In the genomic region with DNA sequence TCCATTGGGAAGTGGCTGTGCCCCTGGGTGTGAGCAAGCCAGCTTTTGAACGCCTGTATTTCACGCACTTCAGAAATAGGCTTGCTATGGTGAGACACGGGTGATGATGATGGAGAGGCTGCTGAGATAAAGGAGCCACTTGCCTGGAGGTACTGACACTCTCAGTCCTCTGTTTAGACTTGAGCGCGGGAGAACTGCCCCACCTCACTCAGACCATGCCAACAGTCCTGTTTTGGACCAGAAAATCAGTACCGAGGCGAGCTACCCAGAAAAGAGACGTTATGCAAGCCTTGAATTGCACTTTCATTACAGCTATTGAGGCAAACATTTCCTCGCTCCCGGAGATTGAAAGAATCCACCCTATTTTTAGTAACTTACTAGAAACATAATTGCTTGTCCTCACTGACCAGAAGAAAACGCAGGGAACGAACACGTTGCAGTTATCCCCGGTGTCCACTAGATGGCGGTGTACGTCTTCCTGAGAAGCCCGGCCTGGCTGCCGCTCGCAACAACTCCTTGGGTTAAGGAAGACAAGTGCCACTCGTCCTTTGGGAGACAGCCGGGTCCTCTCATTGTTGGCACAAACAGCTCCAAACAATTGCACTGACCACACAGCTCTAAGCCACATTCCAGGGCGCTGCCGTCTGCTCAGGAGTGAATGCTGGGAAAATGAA, we compare ENCODE assay signal across 8 cellular contexts.
DNase-seq lines count a peak whose midpoint lies in the region; ATAC-seq and TF ChIP-seq lines count a peak whose summit lies in the region.

No MANE protein-coding gene starts in this region.

- H3K4me1 ChIP-seq in KMS-11 (ENCODE audit: low read depth, poor library complexity, severe bottlenecking) (no peaks in the 10 kb centered on the region), neutrophil (ENCODE audit: control insufficient read depth in 1 of 2, insufficient read depth in 1 of 2, low read depth in 1 of 2, low read length in 1 of 2) (peaks cover 0 to 7% of the 10 kb centered on the region in 2 experiments)

- H3K27me3 ChIP-seq in KMS-11 (ENCODE audit: insufficient read depth, low read depth) (no peaks in the 10 kb centered on the region), neutrophil (peaks cover 9% of the 10 kb centered on the region)

- H3K4me2 ChIP-seq in KMS-11 = peak overlapping the region; percentile 4; the same call in 1 of the 2 replicates

- POLR2A ChIA-PET in RWPE1 (lab: Yijun Ruan, JAX; ENCODE audit: low non-redundant PET) = no interaction called here

- no peaks in the 10 kb centered on the region for H3K9me3 ChIP-seq in neutrophil

- ATAC-seq in GM21723 (IDR thresholded peaks at IDR 0.05; ENCODE audit: unreplicated experiment) = peak; percentile 91

- CTCF ChIA-PET in RWPE1 (lab: Yijun Ruan, JAX) = interaction anchor here (0.5 to 1.6 kb wide), 19 partner anchors 8 to 1563 kb away, joined by 3 to 15 read pairs (median 5); no protein-coding TSS in a partner anchor

- H3K79me2 ChIP-seq in KMS-11 (ENCODE audit: insufficient read depth, low read depth) = no peaks in the 10 kb centered on the region

- no peaks in the 10 kb centered on the region for H4K20me1 ChIP-seq in KMS-11 (ENCODE audit: insufficient read depth)

- H2AFZ ChIP-seq in KMS-11 (ENCODE audit: low read depth) = peak overlapping the region; percentile 53; the same call in 1 of the 2 replicates

- H3K36me3 ChIP-seq in KMS-11 (ENCODE audit: insufficient read depth) (no peaks in the 10 kb centered on the region), neutrophil (no peaks in the 10 kb centered on the region)

- peak; percentile 86 for DNase-seq in DMS 273 (lab: John Stamatoyannopoulos, UW; ENCODE audit: unreplicated experiment)
- peak; percentile 85 for DNase-seq in RWPE1 (ENCODE audit: low spot score)
- peak; percentile 39 for DNase-seq in activated effector memory CD4-positive, alpha-beta T cell treated with Interleukin-2 at 50 U/mL for 16 hours
- peak; percentile 86 for DNase-seq in foreskin melanocyte
- DNase-seq in substantia nigra (lab: John Stamatoyannopoulos, UW) = peak; percentile 10 to 91 (median 74)

- no peak overlapping the region for H3K27ac ChIP-seq in KMS-11
- H3K27ac ChIP-seq in RWPE1 = no peak overlapping the region
- H3K27ac ChIP-seq in neutrophil = no peak overlapping the region
- H3K27ac ChIP-seq in substantia nigra (ENCODE audit: low read depth, low read length, poor library complexity, severe bottlenecking) = no peak overlapping the region

- H3K9ac ChIP-seq in KMS-11 = no peak overlapping the region

- TF ChIP-seq CTCF in KMS-11 (conservative IDR thresholded peaks at IDR 0.05; ENCODE audit: low read depth, low read length) (peak; percentile 94), RWPE1 (conservative IDR thresholded peaks at IDR 0.05; ENCODE audit: low read depth) (peak; percentile 89), neutrophil (IDR thresholded peaks at IDR 0.05) (peak; percentile 87)

- no peak overlapping the region for H3K4me3 ChIP-seq in KMS-11 (IDR thresholded peaks at IDR 0.05; ENCODE audit: insufficient read depth, low read depth, low read length)
- no peak overlapping the region for H3K4me3 ChIP-seq in neutrophil (ENCODE audit: low read depth in 1 of 2, low read length in 1 of 2)
